In genomic region chr4:70138751-70139150, GRCh38 we compare ENCODE assay signal across 1 cellular context.
TF ChIP-seq lines count a peak whose summit lies in the region.

No MANE protein-coding gene starts in this region.

TF ChIP-seq in HepG2, 621 proteins besides CTCF, POLR2A, EP300 and RAD21:
- peak; percentile 63; the same call in 1 of the 2 replicates for TF ChIP-seq ZMYM4 (CRISPR knock-in tag; IDR thresholded peaks at IDR 0.05)
- 0 out of 2 replicates have a peak, but pooled peaks have one; percentile 19 for TF ChIP-seq HNF4G (IDR thresholded peaks at IDR 0.05; ENCODE audit: borderline replicate concordance, low read depth, low read length)
- no peak for TF ChIP-seq HNF4G (CRISPR knock-in tag; IDR thresholded peaks at IDR 0.05; ENCODE audit: borderline replicate concordance, low read depth)
- TF ChIP-seq ZFP36L2 (CRISPR knock-in tag; IDR thresholded peaks at IDR 0.05): no peak
- 0 out of 2 replicates have a peak, but pooled peaks have one; percentile 9 for TF ChIP-seq HNF4A (CRISPR knock-in tag; IDR thresholded peaks at IDR 0.05)
- TF ChIP-seq HES4 (CRISPR knock-in tag; IDR thresholded peaks at IDR 0.05; ENCODE audit: borderline replicate concordance): no peak
- 0 out of 2 replicates have a peak, but pooled peaks have one; percentile 49 for TF ChIP-seq POGZ (CRISPR knock-in tag; IDR thresholded peaks at IDR 0.05)
TF ChIP-seq in HepG2: peak in this region for 4.
